ENCODE assay signal across 8 cellular contexts in genomic region chr9:33076360-33077004, GRCh38. TPM values are rescaled to one million over a fixed set of nuclear protein-coding genes. Genes with fewer than 3 reads are reported as not detected.
DNase-seq lines count a peak whose midpoint lies in the region; ATAC-seq, FAIRE-seq and TF ChIP-seq lines count a peak whose summit lies in the region.

TSS of gene SMU1 (minus strand) at chr9:33076674. CDS start at chr9:33076608, 66 bp downstream.

- H3K27me3 Mint-ChIP-seq in CD14-positive monocyte (ENCODE audit: low read depth in 3 of 3) = peaks cover 0 to 2% (median 0%) of the 10 kb centered on the region in 3 donors

- TF ChIP-seq EP300 in HepG2 (IDR thresholded peaks at IDR 0.05; ENCODE audit: low read depth in 2 of 2, low read length in 2 of 2) (no peak), HepG2 (CRISPR knock-in tag; IDR thresholded peaks at IDR 0.05; ENCODE audit: borderline replicate concordance) (no peak)

- peaks cover 33% of the 10 kb centered on the region for H3K4me1 ChIP-seq in HepG2 (ENCODE audit: insufficient read depth, low read length)

- H3K9me3 ChIP-seq in HepG2 (ENCODE audit: low read length) = no peaks in the 10 kb centered on the region

- in situ Hi-C loops in HepG2 (cut with HindIII; ENCODE audit: extremely low pct_ligation_motif_present, low pct_unique_long_range_greater_than_20kb) = no loop called here

- no peaks in the 10 kb centered on the region; a peak in 1 of 5 replicates for H3K27me3 ChIP-seq in HepG2 (ENCODE audit: control insufficient read depth in 1 of 2, insufficient read depth in 2 of 2, low read length in 2 of 2)

- peak within 1 kb of the TSS; percentile 96 to 99 for H3K4me3 Mint-ChIP-seq in CD14-positive monocyte

- peak; percentile 99 for ATAC-seq in GM19397 (IDR thresholded peaks at IDR 0.05; ENCODE audit: unreplicated experiment)
- ATAC-seq in HG03571 (IDR thresholded peaks at IDR 0.05; ENCODE audit: unreplicated experiment) = peak; percentile 99
- peak; percentile 98 for ATAC-seq in HepG2

- no peaks in the 10 kb centered on the region for H3K9me3 Mint-ChIP-seq in CD14-positive monocyte

- no peaks in the 10 kb centered on the region; the same call in 1 of the 2 replicates for H4K20me1 ChIP-seq in HepG2 (ENCODE audit: insufficient read depth, low read length)

- CTCF ChIA-PET in HepG2 (lab: Yijun Ruan, JAX; ENCODE audit: low intra/inter-chr PET ratio, low total read pairs) = no interaction called here

- POLR2A ChIA-PET in HepG2 (lab: Yijun Ruan, JAX) = interaction anchor here (0.7 to 2.1 kb wide), 16 partner anchors 18 to 214 kb away, joined by 3 to 23 read pairs (median 5); partner anchors contain the start of genes B4GALT1, BAG1, CHMP5 and DNAJA1

- intact Hi-C loops in CD14-positive monocyte (cut with micrococcal nuclease) = loop anchor here (5.0 to 10.0 kb wide), 5 partner anchors 34 to 188 kb away; partner anchors contain the start of genes BAG1 (in 2 of the 2), B4GALT1 (in 1 of the 2), CHMP5 (in 1 of the 2) and DNAJA1 (in 1 of the 2)
- intact Hi-C loops in HepG2 (cut with micrococcal nuclease; ENCODE audit: unreplicated experiment) = loop anchor here (2.0 kb wide), 1 partner anchor 90 kb away; the partner anchor contains the start of gene B4GALT1

- TF ChIP-seq POLR2A in HepG2 (IDR thresholded peaks at IDR 0.05; ENCODE audit: insufficient read depth in 1 of 2, low read depth in 2 of 2, low read length in 2 of 2) = peak; percentile 82 to 83

- peaks cover 23 to 30% of the 10 kb centered on the region in 2 donors for H3K36me3 Mint-ChIP-seq in CD14-positive monocyte

- peak within 1 kb of the TSS; percentile 72 for H3K4me2 ChIP-seq in HepG2 (ENCODE audit: low read depth, low read length)

- 1% methylated on average over 14 of the region's 45 CpGs for WGBS in HepG2 (ENCODE audit: low lambda C conversion rate)

- peaks cover 18% of the 10 kb centered on the region for H3K4me1 Mint-ChIP-seq in CD14-positive monocyte

- peaks cover 39% of the 10 kb centered on the region for H3K79me2 ChIP-seq in HepG2 (ENCODE audit: insufficient read depth, low read length)

- TF ChIP-seq RAD21 in HepG2 (CRISPR knock-in tag; IDR thresholded peaks at IDR 0.05) = 0 out of 2 replicates have a peak, but pooled peaks have one; percentile 6

- FAIRE-seq in HepG2 (lab: Jason Lieb, UNC) = peak; percentile 82

- no peak within 1 kb of the TSS for H2AFZ ChIP-seq in HepG2 (ENCODE audit: low read length)

- peak within 1 kb of the TSS; percentile 87 for H3K27ac ChIP-seq in HepG2 (ENCODE audit: extremely low read length, insufficient read depth, low read length)

- H3K27ac Mint-ChIP-seq in CD14-positive monocyte = peak within 1 kb of the TSS; percentile 100

- no TSS peak for BruUV-seq in HepG2 (replicated peaks; lab: Mats Ljungman, UMichigan)

- peak within 1 kb of the TSS; percentile 63 to 91 (median 90) for H3K4me3 ChIP-seq in HepG2 (replicated peaks in 1 of 3; ENCODE audit: insufficient read depth in 1 of 3, low read depth in 2 of 3, low read length in 3 of 3)

- TF ChIP-seq CTCF in CD14-positive monocyte (IDR thresholded peaks at IDR 0.05) = no peak
- peak; percentile 25; the same call in 1 of the 2 replicates for TF ChIP-seq CTCF in HepG2 (CRISPR knock-in tag; IDR thresholded peaks at IDR 0.05)

- DNase-seq in CD14-positive monocyte (ENCODE audit: low spot score) (peak; percentile 98), NCI-H82 (lab: John Stamatoyannopoulos, UW) (peak; percentile 98), dermis microvascular lymphatic vessel endothelial cell (ENCODE audit: low read depth in 2 of 2) (peak; percentile 96 to 98), HepG2 (ENCODE audit: low spot score) (peak; percentile 96)
- peak; percentile 94 to 96 for DNase-seq in activated CD4-positive, alpha-beta T cell treated with anti-CD3 and anti-CD28 coated beads, Interleukin-2, amount 50 U/mL, for 48 hours
- peak; percentile 92 for DNase-seq in stimulated activated CD4-positive, alpha-beta T cell treated with anti-CD3 and anti-CD28 coated beads, Interleukin-4, amount 100 ng/mL, for 1 hour

- peaks cover 5 to 20% of the 10 kb centered on the region in 2 experiments; a peak in 4 of 5 replicates for H3K36me3 ChIP-seq in HepG2 (replicated peaks in 1 of 2; ENCODE audit: control insufficient read depth in 1 of 2, insufficient read depth in 2 of 2, low read length in 2 of 2)

- peak within 1 kb of the TSS; percentile 99 for H3K9ac ChIP-seq in HepG2 (ENCODE audit: insufficient read depth, low read depth, low read length)

TF ChIP-seq in HepG2, 621 proteins besides CTCF, POLR2A, EP300 and RAD21 (continues in another document):
- TF ChIP-seq PAWR (CRISPR knock-in tag; IDR thresholded peaks at IDR 0.05; ENCODE audit: borderline replicate concordance) = no peak
- TF ChIP-seq PCBP2 (optimal IDR thresholded peaks at IDR 0.05; ENCODE audit: low read depth, low read length, poor library complexity, severe bottlenecking) = no peak
- peak; percentile 62 for TF ChIP-seq ZSCAN31 (CRISPR knock-in tag; IDR thresholded peaks at IDR 0.05; ENCODE audit: low read depth)
- TF ChIP-seq HNRNPLL (IDR thresholded peaks at IDR 0.05; ENCODE audit: low read depth, low read length, poor library complexity, severe bottlenecking) = peak; percentile 91
- TF ChIP-seq ZBTB3 (CRISPR knock-in tag; IDR thresholded peaks at IDR 0.05; ENCODE audit: borderline replicate concordance, low read depth) = 0 out of 2 replicates have a peak, but pooled peaks have one; percentile 44
- peak; percentile 68 for TF ChIP-seq TEAD3 (CRISPR knock-in tag; optimal IDR thresholded peaks at IDR 0.05; ENCODE audit: borderline replicate concordance)
- TF ChIP-seq SALL1 (CRISPR knock-in tag; IDR thresholded peaks at IDR 0.05) = peak; percentile 79
- 0 out of 2 replicates have a peak, but pooled peaks have one; percentile 42 for TF ChIP-seq ZFP36L1 (CRISPR knock-in tag; IDR thresholded peaks at IDR 0.05)
- peak; percentile 95 for TF ChIP-seq KMT2B (CRISPR knock-in tag; IDR thresholded peaks at IDR 0.05)
- TF ChIP-seq, protein P1, sequence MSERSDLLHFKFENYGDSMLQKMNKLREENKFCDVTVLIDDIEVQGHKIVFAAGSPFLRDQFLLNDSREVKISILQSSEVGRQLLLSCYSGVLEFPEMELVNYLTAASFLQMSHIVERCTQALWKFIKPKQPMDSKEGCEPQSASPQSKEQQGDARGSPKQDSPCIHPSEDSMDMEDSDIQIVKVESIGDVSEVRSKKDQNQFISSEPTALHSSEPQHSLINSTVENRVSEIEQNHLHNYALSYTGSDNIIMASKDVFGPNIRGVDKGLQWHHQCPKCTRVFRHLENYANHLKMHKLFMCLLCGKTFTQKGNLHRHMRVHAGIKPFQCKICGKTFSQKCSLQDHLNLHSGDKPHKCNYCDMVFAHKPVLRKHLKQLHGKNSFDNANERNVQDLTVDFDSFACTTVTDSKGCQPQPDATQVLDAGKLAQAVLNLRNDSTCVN (CRISPR knock-in tag; IDR thresholded peaks at IDR 0.05; ENCODE audit: borderline replicate concordance) = peak; percentile 58; the same call in 1 of the 2 replicates
- TF ChIP-seq, protein P2, sequence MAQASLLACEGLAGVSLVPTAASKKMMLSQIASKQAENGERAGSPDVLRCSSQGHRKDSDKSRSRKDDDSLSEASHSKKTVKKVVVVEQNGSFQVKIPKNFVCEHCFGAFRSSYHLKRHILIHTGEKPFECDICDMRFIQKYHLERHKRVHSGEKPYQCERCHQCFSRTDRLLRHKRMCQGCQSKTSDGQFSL (CRISPR knock-in tag; IDR thresholded peaks at IDR 0.05) = 0 out of 2 replicates have a peak, but pooled peaks have one; percentile 26
- TF ChIP-seq FOXO1 (CRISPR knock-in tag; IDR thresholded peaks at IDR 0.05) = no peak; the same call in 1 of the 2 replicates
- peak; percentile 22; the same call in 1 of the 2 replicates for TF ChIP-seq ZNF143 (CRISPR knock-in tag; IDR thresholded peaks at IDR 0.05)
- TF ChIP-seq HDAC1 (CRISPR knock-in tag; IDR thresholded peaks at IDR 0.05) = peak; percentile 92

RNA-seq across cellular contexts. Expression of gene SMU1, which starts in this region (rescaled TPM):
- polyA plus RNA-seq in CD14-positive monocyte (10 to 100 TPM; 19.3 to 21.7 TPM), HepG2 (2011; rRNA removed) (12.4 and 12.9 TPM in 2 replicates)
- total RNA-seq in dermis microvascular lymphatic vessel endothelial cell (30.3 and 36.2 TPM in 2 replicates), HepG2 (2016; rRNA removed; fragmentation: Illumina TruSeq; extraction: Trizol) (36.6 and 51.5 TPM in 2 replicates)
- 3.1 and 3.9 TPM in 2 replicates for total RNA-seq in HepG2 (2016; cell fraction: cytosol; rRNA removed; fragmentation: Illumina TruSeq; extraction: Trizol; ENCODE audit: low read depth)
- 36.2 and 50.8 TPM in 2 replicates for total RNA-seq in HepG2 (2016; cell fraction: insoluble cytoplasmic fraction; rRNA removed; fragmentation: Illumina TruSeq; extraction: Trizol)
- 8.5 and 9.5 TPM in 2 replicates for total RNA-seq in HepG2 (2016; cell fraction: membrane; rRNA removed; fragmentation: Illumina TruSeq; extraction: Trizol)
- 17.2 and 19.0 TPM in 2 replicates for total RNA-seq in HepG2 (2016; cell fraction: nucleus; rRNA removed; fragmentation: Illumina TruSeq; extraction: Trizol)
- 7.3 and 9.6 TPM in 2 replicates for polyA plus RNA-seq in HepG2 (2011; cell fraction: cytosol; rRNA removed)
- 4.2 and 5.2 TPM in 2 replicates for polyA plus RNA-seq in HepG2 (2011; cell fraction: nucleus; rRNA removed)
- polyA plus RNA-seq in HepG2 (2012) = 10.5 and 14.2 TPM in 2 replicates
- polyA plus RNA-seq in HepG2 (2016; cell fraction: cytosol; fragmentation: Illumina TruSeq; extraction: Trizol; ENCODE audit: low read depth) = 1.4 and 1.8 TPM in 2 replicates
- 30.6 and 31.7 TPM in 2 replicates for polyA plus RNA-seq in HepG2 (2016; cell fraction: insoluble cytoplasmic fraction; fragmentation: Illumina TruSeq; extraction: Trizol; ENCODE audit: low read depth)
- 2.9 and 3.4 TPM in 2 replicates for polyA plus RNA-seq in HepG2 (2016; cell fraction: membrane; fragmentation: Illumina TruSeq; extraction: Trizol; ENCODE audit: low read depth)
- polyA plus RNA-seq in HepG2 (2016; cell fraction: nucleus; fragmentation: Illumina TruSeq; extraction: Trizol; ENCODE audit: insufficient read depth, low read depth) = 15.2 TPM in 2 replicates
- 13.5 and 23.0 TPM in 2 replicates for polyA minus RNA-seq in HepG2 (2011; rRNA and poly(A)+ RNA removed; ENCODE audit: low replicate concordance)
- polyA minus RNA-seq in HepG2 (2011; cell fraction: cytosol; rRNA and poly(A)+ RNA removed) = 13.7 and 17.2 TPM in 2 replicates
- polyA minus RNA-seq in HepG2 (2011; cell fraction: nucleus; rRNA and poly(A)+ RNA removed) = 13.6 and 16.0 TPM in 2 replicates

Comparison
In these comparisons a context has a peak if more than half of its experiments do, and no peak if none do; other contexts are left out.
1. Peak in every context shown above with its lines: DNase-seq, ATAC-seq, H3K4me3 ChIP-seq and H3K27ac ChIP-seq.